In the genomic region with DNA sequence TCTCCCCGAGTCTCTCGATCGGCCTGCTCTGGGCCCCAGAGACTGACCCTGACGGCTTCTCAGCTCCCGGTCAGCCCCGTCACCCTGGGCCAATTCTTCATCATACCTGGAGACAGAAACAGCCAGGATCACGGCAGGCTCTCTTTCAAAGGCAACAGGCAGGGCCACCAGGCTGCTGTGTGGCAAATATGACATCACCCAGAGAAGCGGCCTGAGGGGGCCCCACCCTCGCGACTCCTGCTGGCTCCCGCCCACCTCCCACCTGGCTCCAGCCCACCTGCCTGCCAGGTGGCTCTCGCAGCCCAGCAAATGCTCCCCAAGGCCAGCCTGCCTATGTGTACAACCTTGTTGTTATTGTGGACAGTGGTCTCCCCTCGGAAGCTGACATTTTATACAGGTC, we compare ENCODE assay signal across 27 cellular contexts. TPM values are rescaled to one million over a fixed set of nuclear protein-coding genes. Genes with fewer than 3 reads are reported as not detected.
DNase-seq lines count a peak whose midpoint lies in the region; ATAC-seq and TF ChIP-seq lines count a peak whose summit lies in the region.
"Had no signal": no experiment of that assay in that cellular context is flagged by ENCODE, and none has a peak within 500 bp of the region (broad histone marks: within the 10 kb centered on the region; RNA-seq: fewer than 3 reads in every experiment).

No MANE protein-coding gene starts in this region.

- DNase-seq in NCI-H345 (lab: John Stamatoyannopoulos, UW) (peak; percentile 37), NCI-H345 treated with DMSO at 0.1 percent for 48 hours (lab: John Stamatoyannopoulos, UW; ENCODE audit: unreplicated experiment) (no peak), NCI-H146 (lab: John Stamatoyannopoulos, UW) (peak; percentile 89), glutamatergic neuron (peak; percentile 28)
- no peak for DNase-seq in stimulated activated effector memory CD8-positive, alpha-beta T cell treated with anti-CD3 and anti-CD28 coated beads, Interleukin-12 subunit alpha, Interleukin-12 subunit beta, amount 100 ng/mL, for 72 hours (ENCODE audit: low spot score in 2 of 2)
- DNase-seq: activated CD4-positive, alpha-beta T cell treated with anti-CD3 and anti-CD28 coated beads for 36 hours; activated CD8-positive, alpha-beta memory T cell treated with anti-CD3 and anti-CD28 coated beads for 24 hours; activated T-cell treated with anti-CD3 and anti-CD28 coated beads, Interleukin-2, amount 50 U/mL, for 24 hours; CD8-positive, alpha-beta T cell; cerebellar nuclear complex; DMS153; HCEC 1CT; KG1; left ventricle myocardium superior; MG63; midbrain; naive thymus-derived CD4-positive, alpha-beta T cell; NCI-H1436; NCI-H226; occipital lobe; SK-N-SH; small intestine; stimulated activated naive CD8-positive, alpha-beta T cell treated with anti-CD3 and anti-CD28 coated beads, Interleukin-15, amount 100 ng/mL, for 72 hours had no signal

- no peak for TF ChIP-seq CTCF in glutamatergic neuron (IDR thresholded peaks at IDR 0.05; ENCODE audit: partially characterized antibody, unreplicated experiment)

- H3K27me3 Mint-ChIP-seq in glutamatergic neuron (ENCODE audit: unreplicated experiment) = peaks cover 9% of the 10 kb centered on the region
- H3K27me3 Mint-ChIP-seq: activated CD4-positive, alpha-beta T cell treated with anti-CD3 and anti-CD28 coated beads for 36 hours; activated T-cell treated with anti-CD3 and anti-CD28 coated beads, Interleukin-2, amount 50 U/mL, for 24 hours; naive thymus-derived CD4-positive, alpha-beta T cell; stimulated activated naive CD8-positive, alpha-beta T cell treated with anti-CD3 and anti-CD28 coated beads, Interleukin-15, amount 100 ng/mL, for 72 hours had no signal

- no peaks in the 10 kb centered on the region for H3K36me3 Mint-ChIP-seq in glutamatergic neuron (ENCODE audit: unreplicated experiment)
- no peaks in the 10 kb centered on the region for H3K36me3 Mint-ChIP-seq in stimulated activated effector memory CD8-positive, alpha-beta T cell treated with anti-CD3 and anti-CD28 coated beads, Interleukin-12 subunit alpha, Interleukin-12 subunit beta, amount 100 ng/mL, for 72 hours
- H3K36me3 Mint-ChIP-seq: naive thymus-derived CD4-positive, alpha-beta T cell had no signal

- no peak overlapping the region for H3K4me3 Mint-ChIP-seq in glutamatergic neuron (ENCODE audit: unreplicated experiment)
- H3K4me3 Mint-ChIP-seq in stimulated activated effector memory CD8-positive, alpha-beta T cell treated with anti-CD3 and anti-CD28 coated beads, Interleukin-12 subunit alpha, Interleukin-12 subunit beta, amount 100 ng/mL, for 72 hours = no peak overlapping the region
- H3K4me3 Mint-ChIP-seq: activated CD4-positive, alpha-beta T cell treated with anti-CD3 and anti-CD28 coated beads for 36 hours; activated T-cell treated with anti-CD3 and anti-CD28 coated beads, Interleukin-2, amount 50 U/mL, for 24 hours; CD8-positive, alpha-beta T cell; naive thymus-derived CD4-positive, alpha-beta T cell; stimulated activated naive CD8-positive, alpha-beta T cell treated with anti-CD3 and anti-CD28 coated beads, Interleukin-15, amount 100 ng/mL, for 72 hours; T-helper 1 cell treated with Interleukin-12 subunit alpha and Interleukin-12 subunit beta and Interleukin-4 antibody, amounts not matched to agents 30 μg/mL and 1 μg/mL, for 36 hours had no signal

- no peak overlapping the region for H3K27ac Mint-ChIP-seq in glutamatergic neuron (ENCODE audit: unreplicated experiment)
- peak overlapping the region; percentile 52 for H3K27ac Mint-ChIP-seq in stimulated activated effector memory CD8-positive, alpha-beta T cell treated with anti-CD3 and anti-CD28 coated beads, Interleukin-12 subunit alpha, Interleukin-12 subunit beta, amount 100 ng/mL, for 72 hours
- H3K27ac Mint-ChIP-seq: activated CD4-positive, alpha-beta T cell treated with anti-CD3 and anti-CD28 coated beads for 36 hours; activated T-cell treated with anti-CD3 and anti-CD28 coated beads, Interleukin-2, amount 50 U/mL, for 24 hours; CD8-positive, alpha-beta T cell; stimulated activated naive CD8-positive, alpha-beta T cell treated with anti-CD3 and anti-CD28 coated beads, Interleukin-15, amount 100 ng/mL, for 72 hours; T-helper 1 cell treated with Interleukin-12 subunit alpha and Interleukin-12 subunit beta and Interleukin-4 antibody, amounts not matched to agents 30 μg/mL and 1 μg/mL, for 36 hours had no signal

- ATAC-seq in stimulated activated effector memory CD8-positive, alpha-beta T cell treated with anti-CD3 and anti-CD28 coated beads, Interleukin-12 subunit alpha, Interleukin-12 subunit beta, amount 100 ng/mL, for 72 hours = no peak
- no peak for ATAC-seq in HG03521 (IDR thresholded peaks at IDR 0.05; ENCODE audit: unreplicated experiment)
- no peak for ATAC-seq in GM19351 (IDR thresholded peaks at IDR 0.05; ENCODE audit: unreplicated experiment)
- ATAC-seq in HG03565 (IDR thresholded peaks at IDR 0.05; ENCODE audit: unreplicated experiment) = no peak
- ATAC-seq: activated CD4-positive, alpha-beta T cell treated with anti-CD3 and anti-CD28 coated beads for 36 hours; CD8-positive, alpha-beta T cell; left ventricle myocardium superior; naive thymus-derived CD4-positive, alpha-beta T cell; stimulated activated naive CD8-positive, alpha-beta T cell treated with anti-CD3 and anti-CD28 coated beads, Interleukin-15, amount 100 ng/mL, for 72 hours had no signal

- H3K4me1 Mint-ChIP-seq in glutamatergic neuron (ENCODE audit: low read depth, unreplicated experiment) = peaks cover 15% of the 10 kb centered on the region
- peaks cover 7% of the 10 kb centered on the region for H3K4me1 Mint-ChIP-seq in stimulated activated effector memory CD8-positive, alpha-beta T cell treated with anti-CD3 and anti-CD28 coated beads, Interleukin-12 subunit alpha, Interleukin-12 subunit beta, amount 100 ng/mL, for 72 hours
- H3K4me1 Mint-ChIP-seq: activated CD4-positive, alpha-beta T cell treated with anti-CD3 and anti-CD28 coated beads for 36 hours; stimulated activated naive CD8-positive, alpha-beta T cell treated with anti-CD3 and anti-CD28 coated beads, Interleukin-15, amount 100 ng/mL, for 72 hours had no signal

- H3K9me3 Mint-ChIP-seq in glutamatergic neuron (ENCODE audit: unreplicated experiment) = peaks cover 12% of the 10 kb centered on the region
- H3K9me3 Mint-ChIP-seq in stimulated activated effector memory CD8-positive, alpha-beta T cell treated with anti-CD3 and anti-CD28 coated beads, Interleukin-12 subunit alpha, Interleukin-12 subunit beta, amount 100 ng/mL, for 72 hours = no peaks in the 10 kb centered on the region
- H3K9me3 Mint-ChIP-seq: activated T-cell treated with anti-CD3 and anti-CD28 coated beads, Interleukin-2, amount 50 U/mL, for 24 hours; CD8-positive, alpha-beta T cell; naive thymus-derived CD4-positive, alpha-beta T cell; stimulated activated naive CD8-positive, alpha-beta T cell treated with anti-CD3 and anti-CD28 coated beads, Interleukin-15, amount 100 ng/mL, for 72 hours; T-helper 1 cell treated with Interleukin-12 subunit alpha and Interleukin-12 subunit beta and Interleukin-4 antibody, amounts not matched to agents 30 μg/mL and 1 μg/mL, for 36 hours had no signal

RNA-seq across cellular contexts. Expression of gene PACSIN2, which starts 24.9 kb away (rescaled TPM):
- total RNA-seq in glutamatergic neuron (ENCODE audit: unreplicated experiment) = 47.3 TPM

RNA-seq across cellular contexts. Expression of gene TTLL1, which starts 49.4 kb away (rescaled TPM):
- 22.0 TPM for total RNA-seq in glutamatergic neuron (ENCODE audit: unreplicated experiment)

Comparison
In these comparisons a context has a peak if more than half of its experiments do, and no peak if none do; other contexts are left out.
1. DNase-seq: peak in NCI-H345 (single experiment), NCI-H146 (single experiment) and glutamatergic neuron (single experiment); none in NCI-H345 treated with DMSO at 0.1 percent for 48 hours (single experiment) and stimulated activated effector memory CD8-positive, alpha-beta T cell treated with anti-CD3 and anti-CD28 coated beads, Interleukin-12 subunit alpha, Interleukin-12 subunit beta, amount 100 ng/mL, for 72 hours (0 of 2).